9 cellular contexts compared by ENCODE assay signal in the genomic region with DNA sequence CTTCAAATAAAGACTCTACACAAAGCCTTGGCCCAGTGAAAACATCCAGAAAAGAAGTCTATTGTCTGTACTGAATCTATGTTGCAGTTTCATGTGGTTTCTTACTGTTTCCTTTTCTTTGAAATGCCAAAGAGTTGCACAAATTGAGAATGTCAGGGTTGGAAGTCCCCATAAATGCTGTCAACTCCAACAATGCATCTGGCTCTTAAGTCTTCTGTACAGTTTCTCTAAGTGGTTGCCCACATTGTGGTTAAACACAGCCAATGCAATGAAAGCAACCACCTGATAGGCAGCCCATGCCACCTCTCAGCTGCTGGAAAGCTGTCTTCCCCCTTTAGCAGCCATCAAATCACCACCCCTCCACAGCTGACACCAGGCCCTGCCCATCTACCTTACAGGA.
DNase-seq lines count a peak whose midpoint lies in the region; ATAC-seq and TF ChIP-seq lines count a peak whose summit lies in the region.
"Had no signal": no experiment of that assay in that cellular context is flagged by ENCODE, and none has a peak within 500 bp of the region (broad histone marks: within the 10 kb centered on the region; RNA-seq: fewer than 3 reads in every experiment).

No MANE protein-coding gene starts in this region.

- no peak overlapping the region for H3K4ac ChIP-seq in mesendoderm (ENCODE audit: low read depth, low read length)

- no peak overlapping the region for H2BK5ac ChIP-seq in mesendoderm (ENCODE audit: low read length)

- H3K27ac ChIP-seq in OCI-LY1 (ENCODE audit: low read depth, low read length, poor library complexity, severe bottlenecking) (peak overlapping the region; percentile 58), mesendoderm (ENCODE audit: low read depth, low read length) (no peak overlapping the region)

- no peaks in the 10 kb centered on the region for H4K20me1 ChIP-seq in OCI-LY1 (ENCODE audit: insufficient read depth, low read length)

- H3F3A ChIP-seq in OCI-LY1 (ENCODE audit: insufficient read depth, low read length), result no peaks in the 10 kb centered on the region

- no peak overlapping the region for H2BK15ac ChIP-seq in mesendoderm (replicated peaks; ENCODE audit: low read depth)

- no peaks in the 10 kb centered on the region for H3K27me3 ChIP-seq in OCI-LY1 (ENCODE audit: insufficient read depth, low read length)
- H3K27me3 ChIP-seq in mesendoderm (ENCODE audit: insufficient read depth, low read length, poor library complexity), result no peaks in the 10 kb centered on the region

- H3K4me3 ChIP-seq in OCI-LY1 (ENCODE audit: low read depth, low read length, poor library complexity, severe bottlenecking) (no peak overlapping the region), mesendoderm (ENCODE audit: low read length) (no peak overlapping the region)

- H3K36me3 ChIP-seq in OCI-LY1 (ENCODE audit: insufficient read depth, low read length) (no peaks in the 10 kb centered on the region; the same call in 1 of the 2 replicates), mesendoderm (ENCODE audit: control insufficient read depth, insufficient read depth, low read length) (no peaks in the 10 kb centered on the region)

- H3K56ac ChIP-seq in mesendoderm (ENCODE audit: low read length), result no peak overlapping the region

- TF ChIP-seq CTCF in OCI-LY1 (IDR thresholded peaks at IDR 0.05; ENCODE audit: low read length), result no peak

- H3K9me3 ChIP-seq in OCI-LY1 (ENCODE audit: low read length), result no peaks in the 10 kb centered on the region

- no peaks in the 10 kb centered on the region for H3K9me2 ChIP-seq in OCI-LY1 (ENCODE audit: low read depth, low read length)

- no peak overlapping the region for H2BK120ac ChIP-seq in mesendoderm (ENCODE audit: low read depth, low read length)

- H3K23ac ChIP-seq in mesendoderm (ENCODE audit: low read length), result no peak overlapping the region

- no peaks in the 10 kb centered on the region for H3K79me1 ChIP-seq in mesendoderm (ENCODE audit: low read length)

- no peak overlapping the region for H3K18ac ChIP-seq in mesendoderm (ENCODE audit: low read length)

- no peak overlapping the region for H3K4me2 ChIP-seq in OCI-LY1 (ENCODE audit: low read length)
- H3K4me2 ChIP-seq in mesendoderm (ENCODE audit: low read length), result no peak overlapping the region

- no peaks in the 10 kb centered on the region for H3K79me2 ChIP-seq in OCI-LY1 (ENCODE audit: insufficient read depth, low read length)
- no peaks in the 10 kb centered on the region for H3K79me2 ChIP-seq in mesendoderm (ENCODE audit: control insufficient read depth, insufficient read depth, low read length)

- ATAC-seq in GM19023 (IDR thresholded peaks at IDR 0.05; ENCODE audit: unreplicated experiment) (peak; percentile 88), HG02678 (IDR thresholded peaks at IDR 0.05; ENCODE audit: unreplicated experiment) (peak; percentile 95)

- no peak overlapping the region for H3K9ac ChIP-seq in OCI-LY1 (ENCODE audit: low read length)
- no peak overlapping the region for H3K9ac ChIP-seq in mesendoderm (ENCODE audit: low read length)

- no peak overlapping the region for H4K8ac ChIP-seq in mesendoderm (ENCODE audit: low read depth, low read length)

- no peak overlapping the region for H2AFZ ChIP-seq in OCI-LY1 (ENCODE audit: low read length)

- DNase-seq in stimulated activated CD4-positive, alpha-beta T cell treated with anti-CD3 and anti-CD28 coated beads, Interleukin-4, amount 100 ng/mL, for 1 hour, result peak; percentile 9
- DNase-seq in superior temporal gyrus (ENCODE audit: extremely low spot score) (no peak), NCI-H1092 treated with DMSO at 0.1 percent for 48 hours (lab: John Stamatoyannopoulos, UW) (no peak), mesendoderm (no peak)
- no peak for DNase-seq in NK-92 treated with Interleukin-12 subunit alpha and Interleukin-12 subunit beta, amount 100 ng/mL, for 24 hours (lab: John Stamatoyannopoulos, UW)
- DNase-seq: naive B cell had no signal

- H4K5ac ChIP-seq in mesendoderm (ENCODE audit: low read length), result no peak overlapping the region

- H2AK5ac ChIP-seq in mesendoderm (ENCODE audit: low read length), result no peak overlapping the region

- H3K4me1 ChIP-seq in OCI-LY1 (ENCODE audit: insufficient read depth, low read length, severe bottlenecking) (peaks cover 13% of the 10 kb centered on the region), mesendoderm (ENCODE audit: control insufficient read depth, low read depth, low read length) (no peaks in the 10 kb centered on the region)
